Comparison of ENCODE assay signal across 2 cellular contexts in the genomic region with DNA sequence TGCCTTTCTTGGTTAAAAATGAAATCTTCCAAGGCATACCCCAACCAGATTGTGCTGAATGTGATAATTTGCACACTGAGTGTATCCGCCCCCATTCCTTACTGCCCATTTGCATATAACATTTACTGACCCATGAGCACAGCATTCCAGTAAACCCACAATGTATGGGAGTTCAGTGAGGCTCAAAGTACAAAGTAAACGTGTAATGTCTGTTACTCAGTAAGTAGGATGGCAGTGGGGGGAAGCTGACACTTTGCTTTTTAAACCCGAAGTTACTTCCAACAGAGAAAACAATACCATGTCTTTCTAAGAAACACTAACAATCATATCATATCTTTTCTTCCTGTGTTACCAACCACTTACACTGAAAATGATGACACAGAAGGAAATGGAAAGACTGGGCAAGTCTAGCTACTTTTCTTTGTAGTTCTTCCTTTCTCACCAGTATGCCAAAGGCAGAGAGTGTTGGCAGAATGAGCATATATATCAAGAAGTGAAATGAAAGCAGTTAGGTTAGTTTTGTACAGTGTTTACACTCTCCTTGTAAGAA.
TF ChIP-seq lines count a peak whose summit lies in the region.

No MANE protein-coding gene starts in this region.

TF ChIP-seq in A549, 52 proteins besides CTCF, POLR2A, EP300 and RAD21 (continued from another document):
- TF ChIP-seq, protein P1, sequence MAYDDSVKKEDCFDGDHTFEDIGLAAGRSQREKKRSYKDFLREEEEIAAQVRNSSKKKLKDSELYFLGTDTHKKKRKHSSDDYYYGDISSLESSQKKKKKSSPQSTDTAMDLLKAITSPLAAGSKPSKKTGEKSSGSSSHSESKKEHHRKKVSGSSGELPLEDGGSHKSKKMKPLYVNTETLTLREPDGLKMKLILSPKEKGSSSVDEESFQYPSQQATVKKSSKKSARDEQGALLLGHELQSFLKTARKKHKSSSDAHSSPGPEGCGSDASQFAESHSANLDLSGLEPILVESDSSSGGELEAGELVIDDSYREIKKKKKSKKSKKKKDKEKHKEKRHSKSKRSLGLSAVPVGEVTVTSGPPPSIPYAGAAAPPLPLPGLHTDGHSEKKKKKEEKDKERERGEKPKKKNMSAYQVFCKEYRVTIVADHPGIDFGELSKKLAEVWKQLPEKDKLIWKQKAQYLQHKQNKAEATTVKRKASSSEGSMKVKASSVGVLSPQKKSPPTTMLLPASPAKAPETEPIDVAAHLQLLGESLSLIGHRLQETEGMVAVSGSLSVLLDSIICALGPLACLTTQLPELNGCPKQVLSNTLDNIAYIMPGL (CRISPR knock-in tag; IDR thresholded peaks at IDR 0.05; ENCODE audit: borderline replicate concordance) = no peak
- TF ChIP-seq, protein P2, sequence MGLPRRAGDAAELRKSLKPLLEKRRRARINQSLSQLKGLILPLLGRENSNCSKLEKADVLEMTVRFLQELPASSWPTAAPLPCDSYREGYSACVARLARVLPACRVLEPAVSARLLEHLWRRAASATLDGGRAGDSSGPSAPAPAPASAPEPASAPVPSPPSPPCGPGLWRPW (IDR thresholded peaks at IDR 0.05) = no peak
- TF ChIP-seq RNF2 (IDR thresholded peaks at IDR 0.05; ENCODE audit: borderline replicate concordance, low read depth) (no peak), HOXB5 (CRISPR knock-in tag; IDR thresholded peaks at IDR 0.05) (no peak), CEBPB (IDR thresholded peaks at IDR 0.05) (no peak), REST (IDR thresholded peaks at IDR 0.05) (no peak), HOXA7 (CRISPR knock-in tag; IDR thresholded peaks at IDR 0.05) (no peak), SREBF2 (IDR thresholded peaks at IDR 0.05) (no peak), MAFK (IDR thresholded peaks at IDR 0.05; ENCODE audit: partially characterized antibody) (no peak), USF2 (IDR thresholded peaks at IDR 0.05) (no peak), EHMT2 (IDR thresholded peaks at IDR 0.05; ENCODE audit: low read depth) (no peak), EHF (CRISPR knock-in tag; IDR thresholded peaks at IDR 0.05) (no peak)
- TF ChIP-seq, protein P3, sequence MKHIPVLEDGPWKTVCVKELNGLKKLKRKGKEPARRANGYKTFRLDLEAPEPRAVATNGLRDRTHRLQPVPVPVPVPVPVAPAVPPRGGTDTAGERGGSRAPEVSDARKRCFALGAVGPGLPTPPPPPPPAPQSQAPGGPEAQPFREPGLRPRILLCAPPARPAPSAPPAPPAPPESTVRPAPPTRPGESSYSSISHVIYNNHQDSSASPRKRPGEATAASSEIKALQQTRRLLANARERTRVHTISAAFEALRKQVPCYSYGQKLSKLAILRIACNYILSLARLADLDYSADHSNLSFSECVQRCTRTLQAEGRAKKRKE (CRISPR knock-in tag; IDR thresholded peaks at IDR 0.05; ENCODE audit: low read depth) = no peak
TF ChIP-seq in A549: peak in this region for 0.

TF ChIP-seq in Ishikawa, 13 proteins besides CTCF, POLR2A, EP300 and RAD21 (continued from another document):
- TF ChIP-seq CEBPB (IDR thresholded peaks at IDR 0.05) = no peak
- TF ChIP-seq NFIC (IDR thresholded peaks at IDR 0.05) = no peak
- 0 out of 2 replicates have a peak, but pooled peaks have one; percentile 5 for TF ChIP-seq TEAD4 (IDR thresholded peaks at IDR 0.05)
- no peak for TF ChIP-seq YY1 (IDR thresholded peaks at IDR 0.05; ENCODE audit: low read depth)
